1 cellular context compared by ENCODE assay signal in the genomic region with DNA sequence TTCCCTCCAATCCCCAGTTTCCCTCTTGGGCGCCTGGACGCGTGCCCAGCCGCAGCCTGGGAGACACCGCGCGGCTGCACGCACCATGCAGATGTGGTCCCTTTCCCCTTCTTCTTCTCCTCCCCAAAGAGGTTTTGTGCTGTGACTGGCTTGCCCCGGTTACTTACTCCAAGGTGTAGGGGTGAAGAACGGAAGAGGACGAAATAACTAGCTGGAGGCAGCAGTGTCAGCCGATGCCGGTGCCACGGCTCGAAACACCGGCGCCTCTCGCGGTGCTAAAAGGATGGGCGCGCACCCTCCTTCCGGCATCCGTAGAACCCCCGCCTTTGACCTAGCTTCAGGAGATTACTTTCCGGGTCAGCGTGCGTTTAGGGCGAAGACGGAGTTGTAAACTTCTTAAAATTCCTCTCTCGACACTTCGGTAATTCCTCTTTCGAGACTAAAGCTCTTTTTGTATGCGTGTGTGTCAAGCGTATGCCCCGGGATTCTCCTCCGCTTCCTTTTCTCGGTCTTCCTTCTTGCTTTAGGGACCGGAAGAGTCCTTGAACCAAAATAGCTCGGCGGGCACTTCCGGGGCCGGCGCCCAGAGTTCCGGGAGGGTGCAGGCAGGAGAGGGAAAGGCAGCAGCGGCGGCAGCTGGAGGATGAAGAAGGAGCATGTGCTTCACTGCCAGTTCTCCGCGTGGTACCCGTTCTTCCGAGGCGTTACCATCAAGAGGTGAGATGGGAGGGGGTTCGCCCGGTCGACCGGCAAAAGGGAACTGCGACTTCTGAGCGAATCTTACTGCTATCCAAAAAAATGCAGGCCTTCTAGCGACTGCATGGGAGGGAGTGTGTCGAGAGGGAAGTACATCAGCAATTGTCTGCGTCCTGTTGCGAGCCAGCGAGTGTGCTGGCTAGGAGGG.
TF ChIP-seq lines count a peak whose summit lies in the region.

A gene with protein sequence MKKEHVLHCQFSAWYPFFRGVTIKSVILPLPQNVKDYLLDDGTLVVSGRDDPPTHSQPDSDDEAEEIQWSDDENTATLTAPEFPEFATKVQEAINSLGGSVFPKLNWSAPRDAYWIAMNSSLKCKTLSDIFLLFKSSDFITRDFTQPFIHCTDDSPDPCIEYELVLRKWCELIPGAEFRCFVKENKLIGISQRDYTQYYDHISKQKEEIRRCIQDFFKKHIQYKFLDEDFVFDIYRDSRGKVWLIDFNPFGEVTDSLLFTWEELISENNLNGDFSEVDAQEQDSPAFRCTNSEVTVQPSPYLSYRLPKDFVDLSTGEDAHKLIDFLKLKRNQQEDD (plus strand): TSS at position 586 of the 904 bp plus-strand sequence. CDS start 58 bp downstream, at position 644.
A gene (minus strand): TSS at position 289 of the 904 bp plus-strand sequence. CDS start 9,600 bp downstream, outside the sequence.

TF ChIP-seq in GM12878, 131 proteins besides CTCF, POLR2A, EP300 and RAD21 (continued from another document and continues in another):
- TF ChIP-seq, protein P1, sequence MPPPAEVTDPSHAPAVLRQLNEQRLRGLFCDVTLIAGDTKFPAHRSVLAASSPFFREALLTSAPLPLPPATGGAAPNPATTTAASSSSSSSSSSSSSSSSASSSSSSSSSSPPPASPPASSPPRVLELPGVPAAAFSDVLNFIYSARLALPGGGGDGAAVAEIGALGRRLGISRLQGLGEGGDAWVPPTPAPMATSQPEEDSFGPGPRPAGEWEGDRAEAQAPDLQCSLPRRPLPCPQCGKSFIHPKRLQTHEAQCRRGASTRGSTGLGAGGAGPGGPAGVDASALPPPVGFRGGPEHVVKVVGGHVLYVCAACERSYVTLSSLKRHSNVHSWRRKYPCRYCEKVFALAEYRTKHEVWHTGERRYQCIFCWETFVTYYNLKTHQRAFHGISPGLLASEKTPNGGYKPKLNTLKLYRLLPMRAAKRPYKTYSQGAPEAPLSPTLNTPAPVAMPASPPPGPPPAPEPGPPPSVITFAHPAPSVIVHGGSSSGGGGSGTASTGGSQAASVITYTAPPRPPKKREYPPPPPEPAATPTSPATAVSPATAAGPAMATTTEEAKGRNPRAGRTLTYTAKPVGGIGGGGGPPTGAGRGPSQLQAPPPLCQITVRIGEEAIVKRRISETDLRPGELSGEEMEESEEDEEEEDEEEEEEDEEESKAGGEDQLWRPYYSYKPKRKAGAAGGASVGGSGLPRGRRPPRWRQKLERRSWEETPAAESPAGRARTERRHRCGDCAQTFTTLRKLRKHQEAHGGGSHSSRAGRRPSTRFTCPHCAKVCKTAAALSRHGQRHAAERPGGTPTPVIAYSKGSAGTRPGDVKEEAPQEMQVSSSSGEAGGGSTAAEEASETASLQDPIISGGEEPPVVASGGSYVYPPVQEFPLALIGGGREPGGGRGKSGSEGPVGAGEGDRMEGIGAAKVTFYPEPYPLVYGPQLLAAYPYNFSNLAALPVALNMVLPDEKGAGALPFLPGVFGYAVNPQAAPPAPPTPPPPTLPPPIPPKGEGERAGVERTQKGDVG (CRISPR knock-in tag; IDR thresholded peaks at IDR 0.05) = no peak
- TF ChIP-seq STAT1 (conservative IDR thresholded peaks at IDR 0.05) (no peak), ZNF24 (IDR thresholded peaks at IDR 0.05) (no peak), ZNF622 (IDR thresholded peaks at IDR 0.05) (no peak), SMC3 (IDR thresholded peaks at IDR 0.05; ENCODE audit: borderline replicate concordance, low read length) (peak; percentile 16; the same call in 1 of the 2 replicates), STAT3 (IDR thresholded peaks at IDR 0.05; ENCODE audit: low read depth, low read length) (no peak), PAX8 (IDR thresholded peaks at IDR 0.05) (no peak), CBFB (IDR thresholded peaks at IDR 0.05; ENCODE audit: low read depth) (no peak; the same call in none of the 2 replicates), MXI1 (IDR thresholded peaks at IDR 0.05; ENCODE audit: low read depth, low read length) (peak; percentile 68), HDGF (IDR thresholded peaks at IDR 0.05) (no peak), ZNF207 (IDR thresholded peaks at IDR 0.05; ENCODE audit: borderline replicate concordance) (peak; percentile 74), ZBED1 (IDR thresholded peaks at IDR 0.05; ENCODE audit: borderline replicate concordance) (0 out of 2 replicates have a peak, but pooled peaks have one; percentile 60), POU2F2 (IDR thresholded peaks at IDR 0.05; ENCODE audit: borderline replicate concordance, low read depth, low read length) (peak; percentile 21; the same call in 2 of the 3 replicates), NFIC (IDR thresholded peaks at IDR 0.05; ENCODE audit: low read depth, low read length) (no peak), PML (IDR thresholded peaks at IDR 0.05; ENCODE audit: low read length) (peak; percentile 94), ETV6 (conservative IDR thresholded peaks at IDR 0.05 in 1 of 2, IDR thresholded peaks at IDR 0.05 in 1 of 2; ENCODE audit: borderline replicate concordance in 1 of 2, low read depth in 1 of 2) (peak in 1 of 2 experiments; percentile 20; a peak in 1 of 4 replicates), JUND (IDR thresholded peaks at IDR 0.05; ENCODE audit: low read depth, low read length) (no peak), BMI1 (IDR thresholded peaks at IDR 0.05; ENCODE audit: borderline replicate concordance) (no peak), SMAD1 (IDR thresholded peaks at IDR 0.05; ENCODE audit: low read depth, partially characterized antibody) (peak; percentile 12), NFXL1 (IDR thresholded peaks at IDR 0.05; ENCODE audit: borderline replicate concordance) (no peak), BHLHE40 (IDR thresholded peaks at IDR 0.05; ENCODE audit: borderline replicate concordance in 1 of 2, low read depth in 2 of 2, low read length in 1 of 2) (peak; percentile 21 to 44; a peak in 2 of 4 replicates), CHD1 (IDR thresholded peaks at IDR 0.05; ENCODE audit: low read depth, low read length) (no peak), TCF3 (IDR thresholded peaks at IDR 0.05; ENCODE audit: borderline replicate concordance, insufficient read depth, low read depth, low read length) (no peak), NFYA (IDR thresholded peaks at IDR 0.05; ENCODE audit: borderline replicate concordance, low read depth, low read length) (no peak), SREBF1 (IDR thresholded peaks at IDR 0.05; ENCODE audit: low read length) (peak; percentile 66; the same call in 1 of the 2 replicates), MEF2B (IDR thresholded peaks at IDR 0.05; ENCODE audit: partially characterized antibody, poor library complexity, severe bottlenecking) (peak; percentile 93), MTA2 (IDR thresholded peaks at IDR 0.05; ENCODE audit: low read depth) (peak; percentile 99), FOXM1 (IDR thresholded peaks at IDR 0.05; ENCODE audit: low read depth, low read length) (peak; percentile 32; the same call in 1 of the 2 replicates), ASH2L (IDR thresholded peaks at IDR 0.05; ENCODE audit: borderline replicate concordance, low read depth) (peak; percentile 94), IKZF1 (conservative IDR thresholded peaks at IDR 0.05) (peak; percentile 94), EZH2 (IDR thresholded peaks at IDR 0.05; ENCODE audit: borderline replicate concordance, control insufficient read depth, low read depth, low read length) (no peak)
- TF ChIP-seq, protein P2, sequence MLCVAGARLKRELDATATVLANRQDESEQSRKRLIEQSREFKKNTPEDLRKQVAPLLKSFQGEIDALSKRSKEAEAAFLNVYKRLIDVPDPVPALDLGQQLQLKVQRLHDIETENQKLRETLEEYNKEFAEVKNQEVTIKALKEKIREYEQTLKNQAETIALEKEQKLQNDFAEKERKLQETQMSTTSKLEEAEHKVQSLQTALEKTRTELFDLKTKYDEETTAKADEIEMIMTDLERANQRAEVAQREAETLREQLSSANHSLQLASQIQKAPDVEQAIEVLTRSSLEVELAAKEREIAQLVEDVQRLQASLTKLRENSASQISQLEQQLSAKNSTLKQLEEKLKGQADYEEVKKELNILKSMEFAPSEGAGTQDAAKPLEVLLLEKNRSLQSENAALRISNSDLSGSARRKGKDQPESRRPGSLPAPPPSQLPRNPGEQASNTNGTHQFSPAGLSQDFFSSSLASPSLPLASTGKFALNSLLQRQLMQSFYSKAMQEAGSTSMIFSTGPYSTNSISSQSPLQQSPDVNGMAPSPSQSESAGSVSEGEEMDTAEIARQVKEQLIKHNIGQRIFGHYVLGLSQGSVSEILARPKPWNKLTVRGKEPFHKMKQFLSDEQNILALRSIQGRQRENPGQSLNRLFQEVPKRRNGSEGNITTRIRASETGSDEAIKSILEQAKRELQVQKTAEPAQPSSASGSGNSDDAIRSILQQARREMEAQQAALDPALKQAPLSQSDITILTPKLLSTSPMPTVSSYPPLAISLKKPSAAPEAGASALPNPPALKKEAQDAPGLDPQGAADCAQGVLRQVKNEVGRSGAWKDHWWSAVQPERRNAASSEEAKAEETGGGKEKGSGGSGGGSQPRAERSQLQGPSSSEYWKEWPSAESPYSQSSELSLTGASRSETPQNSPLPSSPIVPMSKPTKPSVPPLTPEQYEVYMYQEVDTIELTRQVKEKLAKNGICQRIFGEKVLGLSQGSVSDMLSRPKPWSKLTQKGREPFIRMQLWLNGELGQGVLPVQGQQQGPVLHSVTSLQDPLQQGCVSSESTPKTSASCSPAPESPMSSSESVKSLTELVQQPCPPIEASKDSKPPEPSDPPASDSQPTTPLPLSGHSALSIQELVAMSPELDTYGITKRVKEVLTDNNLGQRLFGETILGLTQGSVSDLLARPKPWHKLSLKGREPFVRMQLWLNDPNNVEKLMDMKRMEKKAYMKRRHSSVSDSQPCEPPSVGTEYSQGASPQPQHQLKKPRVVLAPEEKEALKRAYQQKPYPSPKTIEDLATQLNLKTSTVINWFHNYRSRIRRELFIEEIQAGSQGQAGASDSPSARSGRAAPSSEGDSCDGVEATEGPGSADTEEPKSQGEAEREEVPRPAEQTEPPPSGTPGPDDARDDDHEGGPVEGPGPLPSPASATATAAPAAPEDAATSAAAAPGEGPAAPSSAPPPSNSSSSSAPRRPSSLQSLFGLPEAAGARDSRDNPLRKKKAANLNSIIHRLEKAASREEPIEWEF (IDR thresholded peaks at IDR 0.05; ENCODE audit: insufficient replicate concordance, low read depth, low read length) = no peak
- TF ChIP-seq, protein P3, sequence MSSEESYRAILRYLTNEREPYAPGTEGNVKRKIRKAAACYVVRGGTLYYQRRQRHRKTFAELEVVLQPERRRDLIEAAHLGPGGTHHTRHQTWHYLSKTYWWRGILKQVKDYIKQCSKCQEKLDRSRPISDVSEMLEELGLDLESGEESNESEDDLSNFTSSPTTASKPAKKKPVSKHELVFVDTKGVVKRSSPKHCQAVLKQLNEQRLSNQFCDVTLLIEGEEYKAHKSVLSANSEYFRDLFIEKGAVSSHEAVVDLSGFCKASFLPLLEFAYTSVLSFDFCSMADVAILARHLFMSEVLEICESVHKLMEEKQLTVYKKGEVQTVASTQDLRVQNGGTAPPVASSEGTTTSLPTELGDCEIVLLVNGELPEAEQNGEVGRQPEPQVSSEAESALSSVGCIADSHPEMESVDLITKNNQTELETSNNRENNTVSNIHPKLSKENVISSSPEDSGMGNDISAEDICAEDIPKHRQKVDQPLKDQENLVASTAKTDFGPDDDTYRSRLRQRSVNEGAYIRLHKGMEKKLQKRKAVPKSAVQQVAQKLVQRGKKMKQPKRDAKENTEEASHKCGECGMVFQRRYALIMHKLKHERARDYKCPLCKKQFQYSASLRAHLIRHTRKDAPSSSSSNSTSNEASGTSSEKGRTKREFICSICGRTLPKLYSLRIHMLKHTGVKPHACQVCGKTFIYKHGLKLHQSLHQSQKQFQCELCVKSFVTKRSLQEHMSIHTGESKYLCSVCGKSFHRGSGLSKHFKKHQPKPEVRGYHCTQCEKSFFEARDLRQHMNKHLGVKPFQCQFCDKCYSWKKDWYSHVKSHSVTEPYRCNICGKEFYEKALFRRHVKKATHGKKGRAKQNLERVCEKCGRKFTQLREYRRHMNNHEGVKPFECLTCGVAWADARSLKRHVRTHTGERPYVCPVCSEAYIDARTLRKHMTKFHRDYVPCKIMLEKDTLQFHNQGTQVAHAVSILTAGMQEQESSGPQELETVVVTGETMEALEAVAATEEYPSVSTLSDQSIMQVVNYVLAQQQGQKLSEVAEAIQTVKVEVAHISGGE (CRISPR knock-in tag; IDR thresholded peaks at IDR 0.05) = peak; percentile 88
- TF ChIP-seq, protein P4, sequence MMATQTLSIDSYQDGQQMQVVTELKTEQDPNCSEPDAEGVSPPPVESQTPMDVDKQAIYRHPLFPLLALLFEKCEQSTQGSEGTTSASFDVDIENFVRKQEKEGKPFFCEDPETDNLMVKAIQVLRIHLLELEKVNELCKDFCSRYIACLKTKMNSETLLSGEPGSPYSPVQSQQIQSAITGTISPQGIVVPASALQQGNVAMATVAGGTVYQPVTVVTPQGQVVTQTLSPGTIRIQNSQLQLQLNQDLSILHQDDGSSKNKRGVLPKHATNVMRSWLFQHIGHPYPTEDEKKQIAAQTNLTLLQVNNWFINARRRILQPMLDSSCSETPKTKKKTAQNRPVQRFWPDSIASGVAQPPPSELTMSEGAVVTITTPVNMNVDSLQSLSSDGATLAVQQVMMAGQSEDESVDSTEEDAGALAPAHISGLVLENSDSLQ (IDR thresholded peaks at IDR 0.05) = peak; percentile 67
- TF ChIP-seq, protein P5, sequence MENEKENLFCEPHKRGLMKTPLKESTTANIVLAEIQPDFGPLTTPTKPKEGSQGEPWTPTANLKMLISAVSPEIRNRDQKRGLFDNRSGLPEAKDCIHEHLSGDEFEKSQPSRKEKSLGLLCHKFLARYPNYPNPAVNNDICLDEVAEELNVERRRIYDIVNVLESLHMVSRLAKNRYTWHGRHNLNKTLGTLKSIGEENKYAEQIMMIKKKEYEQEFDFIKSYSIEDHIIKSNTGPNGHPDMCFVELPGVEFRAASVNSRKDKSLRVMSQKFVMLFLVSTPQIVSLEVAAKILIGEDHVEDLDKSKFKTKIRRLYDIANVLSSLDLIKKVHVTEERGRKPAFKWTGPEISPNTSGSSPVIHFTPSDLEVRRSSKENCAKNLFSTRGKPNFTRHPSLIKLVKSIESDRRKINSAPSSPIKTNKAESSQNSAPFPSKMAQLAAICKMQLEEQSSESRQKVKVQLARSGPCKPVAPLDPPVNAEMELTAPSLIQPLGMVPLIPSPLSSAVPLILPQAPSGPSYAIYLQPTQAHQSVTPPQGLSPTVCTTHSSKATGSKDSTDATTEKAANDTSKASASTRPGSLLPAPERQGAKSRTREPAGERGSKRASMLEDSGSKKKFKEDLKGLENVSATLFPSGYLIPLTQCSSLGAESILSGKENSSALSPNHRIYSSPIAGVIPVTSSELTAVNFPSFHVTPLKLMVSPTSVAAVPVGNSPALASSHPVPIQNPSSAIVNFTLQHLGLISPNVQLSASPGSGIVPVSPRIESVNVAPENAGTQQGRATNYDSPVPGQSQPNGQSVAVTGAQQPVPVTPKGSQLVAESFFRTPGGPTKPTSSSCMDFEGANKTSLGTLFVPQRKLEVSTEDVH (IDR thresholded peaks at IDR 0.05; ENCODE audit: low read depth, partially characterized antibody) = peak; percentile 98
- TF ChIP-seq, protein P6, sequence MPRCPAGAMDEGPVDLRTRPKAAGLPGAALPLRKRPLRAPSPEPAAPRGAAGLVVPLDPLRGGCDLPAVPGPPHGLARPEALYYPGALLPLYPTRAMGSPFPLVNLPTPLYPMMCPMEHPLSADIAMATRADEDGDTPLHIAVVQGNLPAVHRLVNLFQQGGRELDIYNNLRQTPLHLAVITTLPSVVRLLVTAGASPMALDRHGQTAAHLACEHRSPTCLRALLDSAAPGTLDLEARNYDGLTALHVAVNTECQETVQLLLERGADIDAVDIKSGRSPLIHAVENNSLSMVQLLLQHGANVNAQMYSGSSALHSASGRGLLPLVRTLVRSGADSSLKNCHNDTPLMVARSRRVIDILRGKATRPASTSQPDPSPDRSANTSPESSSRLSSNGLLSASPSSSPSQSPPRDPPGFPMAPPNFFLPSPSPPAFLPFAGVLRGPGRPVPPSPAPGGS (IDR thresholded peaks at IDR 0.05; ENCODE audit: borderline replicate concordance, insufficient read depth, low read depth, low read length, poor library complexity, severe bottlenecking) = no peak
